31 cellular contexts compared by ENCODE assay signal in the genomic region with DNA sequence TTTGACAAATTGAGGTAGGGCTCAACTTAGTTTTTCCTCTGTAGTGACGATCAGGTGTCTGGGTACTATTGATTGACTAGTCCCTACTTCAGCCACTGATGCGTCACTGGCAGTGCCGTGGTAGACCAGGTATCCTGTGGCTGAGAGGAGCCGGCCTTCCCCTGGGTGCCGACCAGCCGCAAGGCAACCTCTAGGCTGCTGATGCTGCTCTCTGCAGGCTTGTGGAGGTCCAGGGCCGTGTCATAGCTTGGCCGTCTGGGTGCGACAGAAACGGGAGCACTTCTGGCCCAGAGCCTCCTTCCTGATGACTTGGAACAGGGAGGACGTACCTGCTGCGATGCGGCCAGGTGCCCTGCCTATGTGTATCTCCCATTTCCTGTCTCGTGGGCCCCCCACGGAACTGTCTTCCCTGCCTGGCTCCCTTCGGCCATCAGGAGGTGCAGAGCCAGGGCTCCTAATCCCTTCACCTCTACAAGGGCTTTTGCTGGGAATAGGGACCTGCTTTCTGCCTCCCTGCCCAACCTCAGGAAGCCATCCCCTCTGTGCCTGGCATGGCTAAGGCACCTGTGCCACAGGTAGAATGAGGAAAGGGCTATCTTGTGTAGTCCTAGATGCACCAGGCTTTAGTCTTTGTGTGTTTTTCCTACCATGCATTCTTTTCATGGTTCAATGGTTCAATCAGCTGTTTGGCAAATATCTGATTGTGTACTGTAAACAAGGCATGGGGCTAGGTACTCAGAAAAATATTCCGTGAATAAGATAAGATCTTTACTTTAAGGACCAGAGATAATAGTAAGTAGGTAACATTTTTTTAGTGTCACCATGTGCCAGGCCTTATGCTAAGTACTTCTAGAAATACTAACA. TPM values are rescaled to one million over a fixed set of nuclear protein-coding genes. Genes with fewer than 3 reads are reported as not detected.
DNase-seq lines count a peak whose midpoint lies in the region; TF ChIP-seq lines count a peak whose summit lies in the region.
"Had no signal": no experiment of that assay in that cellular context is flagged by ENCODE, and none has a peak within 500 bp of the region (broad histone marks: within the 10 kb centered on the region; RNA-seq: fewer than 3 reads in every experiment).

No MANE protein-coding gene starts in this region.

- H3K27me3 Mint-ChIP-seq in activated CD4-positive, alpha-beta T cell treated with anti-CD3 and anti-CD28 coated beads, Interleukin-2, amount 10 ng/mL, durations not matched to agents 24 days and 14 days = peaks cover 6% of the 10 kb centered on the region

- H3K27ac ChIP-seq in cingulate gyrus (ENCODE audit: low read depth, low read length) (peak overlapping the region; percentile 89), liver (ENCODE audit: low read depth in 1 of 2, low read length in 2 of 2) (no peak overlapping the region), temporal lobe (ENCODE audit: low read depth, low read length) (peak overlapping the region; percentile 82), suprapubic skin (no peak overlapping the region)
- H3K27ac ChIP-seq: cardiac muscle cell, esophagus squamous epithelium, foreskin keratinocyte, heart left ventricle, HL-60, lower lobe of right lung, prostate gland, VCaP had no signal

- no peaks in the 10 kb centered on the region for H3K9me3 ChIP-seq in liver (ENCODE audit: control insufficient read depth in 4 of 4, low read length in 3 of 4)
- H3K9me3 ChIP-seq in suprapubic skin = no peaks in the 10 kb centered on the region
- H3K9me3 ChIP-seq: esophagus squamous epithelium, heart left ventricle, lower lobe of right lung, prostate gland had no signal

- H3K36me3 ChIP-seq in liver (ENCODE audit: control insufficient read depth in 4 of 4, insufficient read depth in 3 of 4, low read depth in 1 of 4, low read length in 3 of 4) = no peaks in the 10 kb centered on the region
- H3K36me3 ChIP-seq in suprapubic skin = no peaks in the 10 kb centered on the region
- H3K36me3 ChIP-seq: cardiac muscle cell, esophagus squamous epithelium, lower lobe of right lung, prostate gland had no signal

- intact Hi-C loops in activated CD4-positive, alpha-beta T cell treated with anti-CD3 and anti-CD28 coated beads, Interleukin-2, amount 10 ng/mL, durations not matched to agents 24 days and 14 days (cut with micrococcal nuclease) = no loop called here

- H3K27ac Mint-ChIP-seq in activated CD4-positive, alpha-beta T cell treated with anti-CD3 and anti-CD28 coated beads, Interleukin-2, amount 10 ng/mL, durations not matched to agents 24 days and 14 days = no peak overlapping the region
- H3K27ac Mint-ChIP-seq: HFFc6; stimulated activated memory B cell treated with anti-CD40 and anti-IgM and Interleukin-4, amounts not matched to agents 10 μg/mL and 1 μg/mL and 100 μg/mL, for 72 hours had no signal

- no peaks in the 10 kb centered on the region for H3K27me3 ChIP-seq in liver (ENCODE audit: control insufficient read depth in 4 of 4, insufficient read depth in 4 of 4, low read length in 3 of 4)
- no peaks in the 10 kb centered on the region for H3K27me3 ChIP-seq in suprapubic skin
- H3K27me3 ChIP-seq: cardiac muscle cell, esophagus squamous epithelium, foreskin keratinocyte, heart left ventricle had no signal

- DNase-seq in activated CD4-positive, alpha-beta T cell treated with anti-CD3 and anti-CD28 coated beads, Interleukin-2, amount 10 ng/mL, durations not matched to agents 24 days and 14 days = peak; percentile 28
- DNase-seq in activated CD4-positive, alpha-beta T cell treated with anti-CD3 and anti-CD28 coated beads for 48 hours = no peak
- DNase-seq in NCI-H510A treated with DMSO at 0.1 percent for 48 hours (lab: John Stamatoyannopoulos, UW) = no peak
- no peak for DNase-seq in stimulated activated CD4-positive, alpha-beta T cell treated with anti-CD3 and anti-CD28 coated beads, Interleukin-15, amount 100 ng/mL, for 24 hours
- DNase-seq in suprapubic skin (ENCODE audit: low spot score in 2 of 2) = no peak
- DNase-seq: activated CD4-positive, alpha-beta T cell treated with anti-CD3 and anti-CD28 coated beads for 4 hours; activated CD8-positive, alpha-beta memory T cell treated with anti-CD3 and anti-CD28 coated beads for 24 hours; activated effector memory CD4-positive, alpha-beta T cell treated with anti-CD3 and anti-CD28 coated beads, Interleukin-2, amount 50 U/mL, for 16 hours; dermis blood vessel endothelial cell; EL; esophagus squamous epithelium; foreskin keratinocyte; heart left ventricle; HFFc6; Kasumi-1; kidney; lower lobe of right lung; naive thymus-derived CD4-positive, alpha-beta T cell; NCI-H1417 treated with DMSO at 0.1 percent for 48 hours; NCI-H2081; occipital lobe; SIG-M5; SW 1271 had no signal

- H3K4me1 Mint-ChIP-seq in activated CD4-positive, alpha-beta T cell treated with anti-CD3 and anti-CD28 coated beads, Interleukin-2, amount 10 ng/mL, durations not matched to agents 24 days and 14 days = peaks cover 7% of the 10 kb centered on the region

- TF ChIP-seq EP300 in suprapubic skin (IDR thresholded peaks at IDR 0.05) = no peak

- no peaks in the 10 kb centered on the region for H3K36me3 Mint-ChIP-seq in activated CD4-positive, alpha-beta T cell treated with anti-CD3 and anti-CD28 coated beads, Interleukin-2, amount 10 ng/mL, durations not matched to agents 24 days and 14 days (ENCODE audit: low read depth)

- peaks cover 0 to 7% (median 5%) of the 10 kb centered on the region in 4 donors for H3K4me1 ChIP-seq in liver (ENCODE audit: control insufficient read depth in 4 of 4, insufficient read depth in 4 of 4, low read length in 3 of 4)
- peaks cover 27% of the 10 kb centered on the region for H3K4me1 ChIP-seq in suprapubic skin

- no peak overlapping the region for H3K4me3 Mint-ChIP-seq in activated CD4-positive, alpha-beta T cell treated with anti-CD3 and anti-CD28 coated beads, Interleukin-2, amount 10 ng/mL, durations not matched to agents 24 days and 14 days
- H3K4me3 Mint-ChIP-seq: HFFc6; naive thymus-derived CD4-positive, alpha-beta T cell; stimulated activated memory B cell treated with anti-CD40 and anti-IgM and Interleukin-4, amounts not matched to agents 10 μg/mL and 1 μg/mL and 100 μg/mL, for 72 hours had no signal

- H3K9me3 Mint-ChIP-seq in activated CD4-positive, alpha-beta T cell treated with anti-CD3 and anti-CD28 coated beads, Interleukin-2, amount 10 ng/mL, durations not matched to agents 24 days and 14 days = no peaks in the 10 kb centered on the region
- H3K9me3 Mint-ChIP-seq: HFFc6; stimulated activated memory B cell treated with anti-CD40 and anti-IgM and Interleukin-4, amounts not matched to agents 10 μg/mL and 1 μg/mL and 100 μg/mL, for 72 hours had no signal

- TF ChIP-seq POLR2A in suprapubic skin (IDR thresholded peaks at IDR 0.05) = no peak

- H3K4me3 ChIP-seq in liver (ENCODE audit: low read depth in 1 of 3, low read length in 3 of 3) (no peak overlapping the region), suprapubic skin (no peak overlapping the region)
- H3K4me3 ChIP-seq: cardiac muscle cell, esophagus squamous epithelium, heart left ventricle, lower lobe of right lung, prostate gland had no signal

- H3K9ac ChIP-seq in liver (ENCODE audit: low read depth in 1 of 2, low read length in 2 of 2) = no peak overlapping the region

- no peak for TF ChIP-seq RAD21 in liver (IDR thresholded peaks at IDR 0.05)

- 92% methylated on average over 17 of the region's 17 CpGs for WGBS in liver
- WGBS in suprapubic skin = 89% methylated on average over 8 of the region's 17 CpGs

- TF ChIP-seq CTCF in liver (IDR thresholded peaks at IDR 0.05; ENCODE audit: low read depth, low read length, missing input control) = no peak
- no peak for TF ChIP-seq CTCF in suprapubic skin (IDR thresholded peaks at IDR 0.05)

TF ChIP-seq in liver, 16 proteins besides CTCF, POLR2A, EP300 and RAD21 (continues in another document):
- TF ChIP-seq, protein P1, sequence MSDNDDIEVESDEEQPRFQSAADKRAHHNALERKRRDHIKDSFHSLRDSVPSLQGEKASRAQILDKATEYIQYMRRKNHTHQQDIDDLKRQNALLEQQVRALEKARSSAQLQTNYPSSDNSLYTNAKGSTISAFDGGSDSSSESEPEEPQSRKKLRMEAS (IDR thresholded peaks at IDR 0.05) = no peak
- TF ChIP-seq TAF1 (conservative IDR thresholded peaks at IDR 0.05) (no peak), SP1 (IDR thresholded peaks at IDR 0.05) (peak; percentile 15), GABPA (IDR thresholded peaks at IDR 0.05 in 1 of 2, conservative IDR thresholded peaks at IDR 0.05 in 1 of 2) (no peak), EGR1 (IDR thresholded peaks at IDR 0.05; ENCODE audit: low read depth in 2 of 2) (no peak), HNF4A (conservative IDR thresholded peaks at IDR 0.05) (peak; percentile 33 to 39), FOXA1 (IDR thresholded peaks at IDR 0.05) (peak; percentile 70), NR2F2 (IDR thresholded peaks at IDR 0.05) (no peak), RXRA (IDR thresholded peaks at IDR 0.05) (peak; percentile 37 to 40)
- TF ChIP-seq, protein P2, sequence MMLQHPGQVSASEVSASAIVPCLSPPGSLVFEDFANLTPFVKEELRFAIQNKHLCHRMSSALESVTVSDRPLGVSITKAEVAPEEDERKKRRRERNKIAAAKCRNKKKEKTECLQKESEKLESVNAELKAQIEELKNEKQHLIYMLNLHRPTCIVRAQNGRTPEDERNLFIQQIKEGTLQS (IDR thresholded peaks at IDR 0.05) = no peak

RNA-seq across cellular contexts. Expression of a gene that starts 44.6 kb away (rescaled TPM):
- total RNA-seq in activated CD4-positive, alpha-beta T cell treated with anti-CD3 and anti-CD28 coated beads, Interleukin-2, amount 10 ng/mL, durations not matched to agents 24 days and 14 days = 0.49 and 1.3 TPM in 2 replicates
- 10 to 100 TPM; 10.5 to 12.4 TPM for total RNA-seq in liver
- polyA plus RNA-seq in liver = 1 to 10 TPM; 5.3 to 6.4 TPM
- total RNA-seq in temporal lobe = 29.7 TPM
- 10 to 100 TPM; 10.2 to 25.7 (median 14.0) TPM for total RNA-seq in suprapubic skin

Comparison
In these comparisons a context has a peak if more than half of its experiments do, and no peak if none do; other contexts are left out.
1. H3K27ac ChIP-seq: peak in cingulate gyrus (single experiment) and temporal lobe (single experiment); none in liver (0 of 2) and suprapubic skin (single experiment).